Comparison of ENCODE assay signal across 31 cellular contexts in genomic region chr11:73914284-73914683, GRCh38. TPM values are rescaled to one million over a fixed set of nuclear protein-coding genes. Genes with fewer than 3 reads are reported as not detected.
"Had no signal": no experiment of that assay in that cellular context is flagged by ENCODE, and none has a peak within 500 bp of the region (broad histone marks: within the 10 kb centered on the region; RNA-seq: fewer than 3 reads in every experiment).

No MANE protein-coding gene starts in this region.

- ATAC-seq: activated CD8-positive, alpha-beta T cell treated with anti-CD3 and anti-CD28 coated beads, Interleukin-2, amount 10 ng/mL, durations not matched to agents 7 days and 5 days; Panc1; Right ventricle myocardium inferior; T-cell had no signal

- H3K4me3 ChIP-seq: adrenal gland, breast epithelium, SK-N-MC had no signal

- H3K4me1 ChIP-seq: breast epithelium had no signal

- DNase-seq: activated CD4-positive, alpha-beta T cell treated with anti-CD3 and anti-CD28 coated beads for 48 hours; activated CD4-positive, alpha-beta T cell treated with anti-CD3 and anti-CD28 coated beads, Interleukin-2, amount 50 U/mL, for 4 hours; activated CD4-positive, CD25-positive, alpha-beta regulatory T cell treated with anti-CD3 and anti-CD28 coated beads, Interleukin-2, amount 50 U/mL, for 72 hours; activated CD8-positive, alpha-beta memory T cell treated with anti-CD3 and anti-CD28 coated beads, Interleukin-2, amount 50 U/mL, for 48 hours; activated CD8-positive, alpha-beta T cell treated with anti-CD3 and anti-CD28 coated beads, Interleukin-2, amount 10 ng/mL, durations not matched to agents 7 days and 5 days; activated naive CD4-positive, alpha-beta T cell treated with anti-CD3 and anti-CD28 coated beads, Interleukin-2, amount 50 U/mL, for 16 hours; activated naive CD8-positive, alpha-beta T cell treated with anti-CD3 and anti-CD28 coated beads, Interleukin-2, amount 10 ng/mL, durations not matched to agents 7 days and 5 days; activated T-cell treated with anti-CD3 and anti-CD28 coated beads, Interleukin-2, amount 50 U/mL, for 1 hour; adrenal gland; anterior cingulate cortex; Kasumi-1; KBM-7; NCI-H1048; NCI-H146; NCI-H1930; NCI-H2107; NCI-H2171 treated with DMSO at 0.1 percent for 48 hours; NCI-H226; NCI-H526 treated with DMSO at 0.1 percent for 48 hours; NCI-H82; OCI-M1; RPMI8226; T-cell; T-helper 2 cell; T1000 had no signal

- H3K27ac ChIP-seq: adrenal gland, breast epithelium, SK-N-MC had no signal

- H3K27me3 ChIP-seq: adrenal gland, breast epithelium had no signal

- H3K36me3 ChIP-seq: breast epithelium had no signal

- H3K9me3 ChIP-seq: adrenal gland, breast epithelium had no signal

RNA-seq across cellular contexts. Expression of gene DNAJB13, which starts 36.5 kb away (rescaled TPM):
- total RNA-seq: activated CD8-positive, alpha-beta T cell treated with anti-CD3 and anti-CD28 coated beads, Interleukin-2, amount 10 ng/mL, durations not matched to agents 7 days and 5 days; breast epithelium; M059J; NCI-H460; Right ventricle myocardium inferior had no signal
